Comparison of ENCODE assay signal across 20 cellular contexts in genomic region chr11:30426781-30427180, GRCh38.
"Had no signal": no experiment of that assay in that cellular context is flagged by ENCODE, and none has a peak within 500 bp of the region (broad histone marks: within the 10 kb centered on the region; RNA-seq: fewer than 3 reads in every experiment).

No MANE protein-coding gene starts in this region.

- H2AFZ ChIP-seq: neural progenitor cell had no signal

- H3K36me3 ChIP-seq: gastrocnemius medialis, neural progenitor cell, sigmoid colon, stomach, tibial artery, upper lobe of left lung had no signal

- H3K9me3 ChIP-seq: gastrocnemius medialis, psoas muscle, sigmoid colon, stomach, tibial artery, upper lobe of left lung had no signal

- H3K4me2 ChIP-seq: neural progenitor cell had no signal

- H3K27me3 ChIP-seq: gastrocnemius medialis, neural progenitor cell, sigmoid colon, stomach, tibial artery, upper lobe of left lung had no signal

- H3K9ac ChIP-seq: neural progenitor cell had no signal

- DNase-seq: dorsolateral prefrontal cortex; effector CD4-positive, alpha-beta T cell; gastrocnemius medialis; head of caudate nucleus; kidney; mesenchymal stem cell; midbrain; naive thymus-derived CD4-positive, alpha-beta T cell; nucleus accumbens; psoas muscle; right cardiac atrium; sigmoid colon; stimulated activated CD4-positive, alpha-beta T cell treated with anti-CD3 and anti-CD28 coated beads, Interleukin-2, amount 100 ng/mL, for 24 hours; stimulated activated CD4-positive, alpha-beta T cell treated with anti-CD3 and anti-CD28 coated beads, Interleukin-4, amount 100 ng/mL, for 24 hours; stimulated activated naive CD4-positive, alpha-beta T cell treated with Interleukin-2 at 50 U/mL for 16 hours; stomach; tibial artery; upper lobe of left lung had no signal

- H3K4me3 ChIP-seq: dorsolateral prefrontal cortex, gastrocnemius medialis, neural progenitor cell, psoas muscle, sigmoid colon, stomach, tibial artery, upper lobe of left lung had no signal

- H3K4me1 ChIP-seq: upper lobe of left lung had no signal

- ATAC-seq: gastrocnemius medialis; naive thymus-derived CD4-positive, alpha-beta T cell; psoas muscle; stimulated activated effector memory CD8-positive, alpha-beta T cell treated with anti-CD3 and anti-CD28 coated beads, Interleukin-12 subunit alpha, Interleukin-12 subunit beta, amount 100 ng/mL, for 72 hours had no signal

- H3K27ac ChIP-seq: dorsolateral prefrontal cortex, gastrocnemius medialis, neural progenitor cell, psoas muscle, sigmoid colon, stomach, tibial artery, upper lobe of left lung had no signal
